1 cellular context compared by ENCODE assay signal in genomic region chr1:45569962-45570581, GRCh38.
TF ChIP-seq lines count a peak whose summit lies in the region.

No MANE protein-coding gene starts in this region.

TF ChIP-seq in HepG2, 621 proteins besides CTCF, POLR2A, EP300 and RAD21 (continued from another document and continues in another):
- TF ChIP-seq IKZF5 (CRISPR knock-in tag; IDR thresholded peaks at IDR 0.05) (peak; percentile 63; the same call in 1 of the 2 replicates), RBAK (CRISPR knock-in tag; IDR thresholded peaks at IDR 0.05) (no peak), JUN (CRISPR knock-in tag; IDR thresholded peaks at IDR 0.05) (no peak), ZNF318 (CRISPR knock-in tag; IDR thresholded peaks at IDR 0.05) (no peak), HBP1 (CRISPR knock-in tag; IDR thresholded peaks at IDR 0.05; ENCODE audit: low read depth) (0 out of 2 replicates have a peak, but pooled peaks have one; percentile 35), SRSF9 (IDR thresholded peaks at IDR 0.05; ENCODE audit: borderline replicate concordance, insufficient read depth, low read depth, low read length, poor library complexity, severe bottlenecking) (no peak), GFI1 (CRISPR knock-in tag; IDR thresholded peaks at IDR 0.05; ENCODE audit: borderline replicate concordance) (no peak), ZHX1 (CRISPR knock-in tag; IDR thresholded peaks at IDR 0.05; ENCODE audit: low read depth) (no peak), ZNF382 (CRISPR knock-in tag; IDR thresholded peaks at IDR 0.05; ENCODE audit: borderline replicate concordance) (no peak), ZBTB7B (CRISPR knock-in tag; IDR thresholded peaks at IDR 0.05) (no peak), KLF9 (CRISPR knock-in tag; IDR thresholded peaks at IDR 0.05; ENCODE audit: low read depth) (no peak), ZNF510 (CRISPR knock-in tag; IDR thresholded peaks at IDR 0.05; ENCODE audit: low read depth) (no peak), GATAD1 (CRISPR knock-in tag; IDR thresholded peaks at IDR 0.05) (peak; percentile 46; the same call in 1 of the 2 replicates), RBM39 (IDR thresholded peaks at IDR 0.05; ENCODE audit: low read depth, low read length, poor library complexity, severe bottlenecking) (no peak), BCL6 (CRISPR knock-in tag; IDR thresholded peaks at IDR 0.05) (no peak), ZNF484 (CRISPR knock-in tag; IDR thresholded peaks at IDR 0.05; ENCODE audit: borderline replicate concordance, low read depth) (no peak), ETV5 (CRISPR knock-in tag; IDR thresholded peaks at IDR 0.05; ENCODE audit: borderline replicate concordance) (0 out of 2 replicates have a peak, but pooled peaks have one; percentile 10), CSRNP1 (CRISPR knock-in tag; IDR thresholded peaks at IDR 0.05) (no peak), ZNF44 (CRISPR knock-in tag; IDR thresholded peaks at IDR 0.05) (peak; percentile 37; the same call in 1 of the 2 replicates), ZNF143 (CRISPR knock-in tag; IDR thresholded peaks at IDR 0.05) (no peak), ZBTB25 (CRISPR knock-in tag; IDR thresholded peaks at IDR 0.05) (0 out of 2 replicates have a peak, but pooled peaks have one; percentile 41), ZNF142 (CRISPR knock-in tag; IDR thresholded peaks at IDR 0.05) (no peak), ARID4A (CRISPR knock-in tag; IDR thresholded peaks at IDR 0.05; ENCODE audit: borderline replicate concordance) (peak; percentile 38; the same call in 1 of the 2 replicates)
